8 cellular contexts compared by ENCODE assay signal in genomic region chr10:132571565-132572544, GRCh38. TPM values are rescaled to one million over a fixed set of nuclear protein-coding genes. Genes with fewer than 3 reads are reported as not detected.
DNase-seq lines count a peak whose midpoint lies in the region; ATAC-seq and TF ChIP-seq lines count a peak whose summit lies in the region.

No MANE protein-coding gene starts in this region.

- no peaks in the 10 kb centered on the region for H3K9me2 ChIP-seq in hepatocyte (replicated peaks; ENCODE audit: insufficient read depth)

- H3K27me3 ChIP-seq in Caco-2 (replicated peaks; ENCODE audit: control insufficient read depth, insufficient read depth, low read length) (no peaks in the 10 kb centered on the region), hepatocyte (no peaks in the 10 kb centered on the region)

- ATAC-seq in GM19324 (IDR thresholded peaks at IDR 0.05; ENCODE audit: low FRiP score, unreplicated experiment) (peak; percentile 66), HG03280 (IDR thresholded peaks at IDR 0.05; ENCODE audit: unreplicated experiment) (peak; percentile 79)

- H3K4me1 ChIP-seq in Caco-2: peaks cover 33% of the 10 kb centered on the region
- peaks cover 32% of the 10 kb centered on the region for H3K4me1 ChIP-seq in hepatocyte (ENCODE audit: insufficient read depth)

- H3K9me3 ChIP-seq in Caco-2: no peaks in the 10 kb centered on the region
- H3K9me3 ChIP-seq in hepatocyte (ENCODE audit: low read depth): no peaks in the 10 kb centered on the region

- H3K4me1 Mint-ChIP-seq in Caco-2 (ENCODE audit: low read depth, unreplicated experiment): peaks cover 10% of the 10 kb centered on the region
- peaks cover 5% of the 10 kb centered on the region for H3K4me1 Mint-ChIP-seq in activated naive CD8-positive, alpha-beta T cell (ENCODE audit: low read depth)

- no peaks in the 10 kb centered on the region for H3K27me3 Mint-ChIP-seq in Caco-2 (ENCODE audit: insufficient read depth, unreplicated experiment)
- no peaks in the 10 kb centered on the region for H3K27me3 Mint-ChIP-seq in activated naive CD8-positive, alpha-beta T cell

- 57% methylated on average over 21 of the region's 24 CpGs for WGBS in hepatocyte (ENCODE audit: low lambda C conversion rate, missing lambda C conversion rate)

- no peak for TF ChIP-seq CTCF in Caco-2 (IDR thresholded peaks at IDR 0.05; ENCODE audit: insufficient read depth in 1 of 2, low read depth in 1 of 2, low read length in 1 of 2, severe bottlenecking in 1 of 2, unreplicated experiment in 1 of 2)
- no peak for TF ChIP-seq CTCF in RWPE1 (conservative IDR thresholded peaks at IDR 0.05; ENCODE audit: low read depth)
- no peak for TF ChIP-seq CTCF in hepatocyte (IDR thresholded peaks at IDR 0.05; ENCODE audit: poor library complexity)

- DNase-seq in Caco-2 (peak; percentile 26 to 50), RWPE1 (ENCODE audit: low spot score) (peak; percentile 98), hepatocyte (ENCODE audit: low spot score) (peak; percentile 89), Ammon's horn (ENCODE audit: low spot score) (no peak)
- peak; percentile 69 for DNase-seq in stimulated activated CD4-positive, alpha-beta T cell treated with anti-CD3 and anti-CD28 coated beads, Interleukin-4, amount 100 ng/mL, for 24 hours

- H3K4me3 ChIP-seq in Caco-2 (ENCODE audit: low read depth, low read length) (no peak overlapping the region), hepatocyte (no peak overlapping the region)

- H3K36me3 Mint-ChIP-seq in Caco-2 (ENCODE audit: insufficient read depth, unreplicated experiment): no peaks in the 10 kb centered on the region
- no peaks in the 10 kb centered on the region for H3K36me3 Mint-ChIP-seq in activated naive CD8-positive, alpha-beta T cell

- H3K4me2 ChIP-seq in hepatocyte: peak overlapping the region; percentile 44

- no peak overlapping the region for H3K4me3 Mint-ChIP-seq in Caco-2 (ENCODE audit: unreplicated experiment)
- peak overlapping the region; percentile 38 for H3K4me3 Mint-ChIP-seq in activated naive CD8-positive, alpha-beta T cell

- CTCF ChIA-PET in Caco-2 (lab: Charles Lee): no interaction called here
- CTCF ChIA-PET in RWPE1 (lab: Yijun Ruan, JAX): interaction anchor here (0.6 to 1.6 kb wide), 4 partner anchors 36 to 54 kb away, joined by 3 to 4 read pairs (median 3); no protein-coding TSS in a partner anchor

- H3K27ac Mint-ChIP-seq in Caco-2 (ENCODE audit: unreplicated experiment): peak overlapping the region; percentile 39
- H3K27ac Mint-ChIP-seq in activated naive CD8-positive, alpha-beta T cell: peak overlapping the region; percentile 66

- H3K79me2 ChIP-seq in hepatocyte: peaks cover 83% of the 10 kb centered on the region

- POLR2A ChIA-PET in Caco-2 (lab: Charles Lee) (no interaction called here), RWPE1 (lab: Yijun Ruan, JAX; ENCODE audit: low non-redundant PET) (no interaction called here)

- intact Hi-C loops in Caco-2 (cut with micrococcal nuclease; ENCODE audit: unreplicated experiment): no loop called here

- peaks cover 58% of the 10 kb centered on the region for H4K20me1 ChIP-seq in hepatocyte (ENCODE audit: insufficient read depth, poor library complexity, severe bottlenecking)

- no TSS peak for BruUV-seq in Caco-2 (replicated peaks; lab: Mats Ljungman, UMichigan)

- H2AFZ ChIP-seq in hepatocyte: no peak overlapping the region

- H3K27ac ChIP-seq in RWPE1 (peak overlapping the region; percentile 99), hepatocyte (peak overlapping the region; percentile 67)

- H3K36me3 ChIP-seq in Caco-2 (ENCODE audit: control insufficient read depth, insufficient read depth, low read length): no peaks in the 10 kb centered on the region
- no peaks in the 10 kb centered on the region for H3K36me3 ChIP-seq in hepatocyte (replicated peaks; ENCODE audit: insufficient read depth, low read depth)

- H3K9me3 Mint-ChIP-seq in Caco-2 (ENCODE audit: unreplicated experiment): no peaks in the 10 kb centered on the region
- H3K9me3 Mint-ChIP-seq in activated naive CD8-positive, alpha-beta T cell (ENCODE audit: low read depth): no peaks in the 10 kb centered on the region

RNA-seq across cellular contexts. Expression of gene INPP5A, which starts 34.3 kb away (rescaled TPM):
- 43.9 and 44.5 TPM in 2 replicates for total RNA-seq in Caco-2 (2022)
- total RNA-seq in hepatocyte: 53.6 and 55.8 TPM in 2 replicates
- 35.1 and 41.2 TPM in 2 replicates for polyA plus RNA-seq in hepatocyte
